15 cellular contexts compared by ENCODE assay signal in genomic region chr14:100191584-100192249, GRCh38. TPM values are rescaled to one million over a fixed set of nuclear protein-coding genes. Genes with fewer than 3 reads are reported as not detected.
DNase-seq lines count a peak whose midpoint lies in the region; ATAC-seq, FAIRE-seq and TF ChIP-seq lines count a peak whose summit lies in the region.
"Had no signal": no experiment of that assay in that cellular context is flagged by ENCODE, and none has a peak within 500 bp of the region (broad histone marks: within the 10 kb centered on the region; RNA-seq: fewer than 3 reads in every experiment).

No MANE protein-coding gene starts in this region.

- no peaks in the 10 kb centered on the region for H3K79me2 ChIP-seq in astrocyte (ENCODE audit: insufficient read depth, low read length)
- no peaks in the 10 kb centered on the region for H3K79me2 ChIP-seq in osteoblast (ENCODE audit: insufficient read depth, low read length)

- no peak for ATAC-seq in HG03095 (IDR thresholded peaks at IDR 0.05; ENCODE audit: unreplicated experiment)
- no peak for ATAC-seq in CD4-positive, alpha-beta T cell (ENCODE audit: poor library complexity)

- CTCF ChIA-PET in CD4-positive, alpha-beta T cell (lab: Charles Lee): interaction anchor here (1.3 to 3.4 kb wide), 14 partner anchors 24 to 209 kb away, joined by 3 to 25 read pairs (median 10); partner anchors contain the start of gene EVL

- intact Hi-C loops in cardiac septum (cut with DNase I): loop anchor here (1.0 to 5.0 kb wide), 4 partner anchors 23 to 209 kb away; no protein-coding TSS in a partner anchor
- intact Hi-C loops in CD4-positive, alpha-beta T cell (cut with DNase I, micrococcal nuclease): loop anchor here (1.0 to 5.0 kb wide), 10 partner anchors 23 to 208 kb away; partner anchors contain the start of genes WDR25 (in 1 of the 2) and YY1 (in 1 of the 2)
- intact Hi-C loops in colonic mucosa (cut with DNase I): loop anchor here (5.0 kb wide), 3 partner anchors 69 to 209 kb away; no protein-coding TSS in a partner anchor

- H2AFZ ChIP-seq in astrocyte (ENCODE audit: low read depth, low read length): peak overlapping the region; percentile 83
- H2AFZ ChIP-seq in osteoblast (ENCODE audit: low read length): peak overlapping the region; percentile 99
- H2AFZ ChIP-seq: neural progenitor cell had no signal

- DNase-seq in right atrium auricular region (ENCODE audit: low spot score) (no peak), cardiac septum (ENCODE audit: low spot score) (no peak), astrocyte (ENCODE audit: low read depth) (no peak), osteoblast (ENCODE audit: insufficient read length, low spot score, missing footprints) (peak; percentile 31), NCI-H748 treated with DMSO at 0.1 percent for 48 hours (lab: John Stamatoyannopoulos, UW) (no peak), colonic mucosa (no peak)
- no peak for DNase-seq in CD4-positive, alpha-beta T cell
- DNase-seq: activated CD8-positive, alpha-beta memory T cell treated with anti-CD3 and anti-CD28 coated beads for 24 hours; brain microvascular endothelial cell; MG63; NCI-H510A had no signal

- peak overlapping the region; percentile 89 to 90 for H3K27ac ChIP-seq in right atrium auricular region
- no peak overlapping the region for H3K27ac ChIP-seq in astrocyte (ENCODE audit: low read depth, low read length)
- no peak overlapping the region for H3K27ac ChIP-seq in osteoblast (ENCODE audit: low read depth, low read length)
- no peak overlapping the region for H3K27ac ChIP-seq in CD4-positive, alpha-beta T cell (ENCODE audit: low read depth, low read length)
- no peak overlapping the region for H3K27ac ChIP-seq in colonic mucosa
- H3K27ac ChIP-seq: neural progenitor cell had no signal

- H3K4me2 ChIP-seq in astrocyte (ENCODE audit: low read length) (no peak overlapping the region), osteoblast (ENCODE audit: insufficient read depth, low read length) (peak overlapping the region; percentile 84)

- no peaks in the 10 kb centered on the region for H3K27me3 Mint-ChIP-seq in astrocyte (ENCODE audit: low read depth, unreplicated experiment)
- no peaks in the 10 kb centered on the region for H3K27me3 Mint-ChIP-seq in CD4-positive, alpha-beta T cell

- H3K27me3 ChIP-seq in right atrium auricular region (no peaks in the 10 kb centered on the region), astrocyte (ENCODE audit: insufficient read depth, low read length) (no peaks in the 10 kb centered on the region), osteoblast (ENCODE audit: insufficient read depth, low read length) (no peaks in the 10 kb centered on the region), colonic mucosa (no peaks in the 10 kb centered on the region)
- H3K27me3 ChIP-seq in CD4-positive, alpha-beta T cell (ENCODE audit: control insufficient read depth, insufficient read depth, low read length): no peaks in the 10 kb centered on the region
- H3K27me3 ChIP-seq: brain microvascular endothelial cell, MG63, neural progenitor cell had no signal

- POLR2A ChIA-PET in CD4-positive, alpha-beta T cell (lab: Charles Lee): interaction anchor here (1.5 to 3.2 kb wide), 6 partner anchors 21 to 209 kb away, joined by 5 to 43 read pairs (median 18); partner anchors contain the start of gene EVL

- no peak overlapping the region for H3K4me3 Mint-ChIP-seq in astrocyte (ENCODE audit: unreplicated experiment)
- H3K4me3 Mint-ChIP-seq in CD4-positive, alpha-beta T cell: no peak overlapping the region

- H3K36me3 ChIP-seq in right atrium auricular region: no peaks in the 10 kb centered on the region
- no peaks in the 10 kb centered on the region for H3K36me3 ChIP-seq in astrocyte (ENCODE audit: insufficient read depth, low read length)
- no peaks in the 10 kb centered on the region for H3K36me3 ChIP-seq in osteoblast (ENCODE audit: insufficient read depth, low read length)
- H3K36me3 ChIP-seq in colonic mucosa: no peaks in the 10 kb centered on the region
- H3K36me3 ChIP-seq: brain microvascular endothelial cell, HAP-1, MG63, neural progenitor cell had no signal

- H3K4me3 ChIP-seq in right atrium auricular region (peak overlapping the region in 1 of 2 donors; percentile 57), astrocyte (ENCODE audit: insufficient read depth, low read depth, low read length) (no peak overlapping the region), osteoblast (ENCODE audit: insufficient read depth, low read length) (no peak overlapping the region), colonic mucosa (no peak overlapping the region)

- H3K4me1 Mint-ChIP-seq in astrocyte (ENCODE audit: low read depth, unreplicated experiment): no peaks in the 10 kb centered on the region
- H3K4me1 Mint-ChIP-seq in CD4-positive, alpha-beta T cell (ENCODE audit: low read depth): peaks cover 9% of the 10 kb centered on the region

- H3K9ac ChIP-seq in astrocyte (ENCODE audit: low read length) (no peak overlapping the region), colonic mucosa (ENCODE audit: low read depth in 2 of 2, low read length in 2 of 2) (peak overlapping the region in 1 of 2 donors; percentile 94)
- H3K9ac ChIP-seq: neural progenitor cell had no signal

- no peaks in the 10 kb centered on the region for H4K20me1 ChIP-seq in astrocyte (ENCODE audit: insufficient read depth, low read length)
- H4K20me1 ChIP-seq in osteoblast (ENCODE audit: insufficient read depth, low read length): no peaks in the 10 kb centered on the region

- peaks cover 0 to 18% of the 10 kb centered on the region in 2 donors for H3K4me1 ChIP-seq in right atrium auricular region
- H3K4me1 ChIP-seq in astrocyte (ENCODE audit: insufficient read depth, low read length): peaks cover 11% of the 10 kb centered on the region
- peaks cover 12% of the 10 kb centered on the region for H3K4me1 ChIP-seq in osteoblast (ENCODE audit: insufficient read depth, low read length)
- peaks cover 9% of the 10 kb centered on the region for H3K4me1 ChIP-seq in colonic mucosa
- H3K4me1 ChIP-seq: neural progenitor cell had no signal

- H3K27ac Mint-ChIP-seq in astrocyte (ENCODE audit: unreplicated experiment): no peak overlapping the region
- H3K27ac Mint-ChIP-seq in CD4-positive, alpha-beta T cell: no peak overlapping the region
- H3K27ac Mint-ChIP-seq: neural progenitor cell had no signal

- no peak for FAIRE-seq in astrocyte (lab: Jason Lieb, UNC)
- FAIRE-seq: G401.6 had no signal

- no peaks in the 10 kb centered on the region for H3K9me3 Mint-ChIP-seq in astrocyte (ENCODE audit: unreplicated experiment)
- no peaks in the 10 kb centered on the region for H3K9me3 Mint-ChIP-seq in CD4-positive, alpha-beta T cell
- H3K9me3 Mint-ChIP-seq: neural progenitor cell had no signal

- H3K36me3 Mint-ChIP-seq in astrocyte (ENCODE audit: low read depth, unreplicated experiment): no peaks in the 10 kb centered on the region
- no peaks in the 10 kb centered on the region for H3K36me3 Mint-ChIP-seq in CD4-positive, alpha-beta T cell (ENCODE audit: low read depth)
- H3K36me3 Mint-ChIP-seq: neural progenitor cell had no signal

- no peak for TF ChIP-seq CTCF in right atrium auricular region (IDR thresholded peaks at IDR 0.05)
- TF ChIP-seq CTCF in astrocyte (IDR thresholded peaks at IDR 0.05; ENCODE audit: insufficient read depth, low read depth, low read length): no peak
- TF ChIP-seq CTCF in osteoblast (IDR thresholded peaks at IDR 0.05; ENCODE audit: extremely low read depth, low read depth, low read length): no peak
- TF ChIP-seq CTCF in CD4-positive, alpha-beta T cell (IDR thresholded peaks at IDR 0.05): no peak
- no peak for TF ChIP-seq CTCF in colonic mucosa (IDR thresholded peaks at IDR 0.05)

- H3K9me3 ChIP-seq in right atrium auricular region (no peaks in the 10 kb centered on the region), astrocyte (ENCODE audit: insufficient read depth, low read depth, low read length) (no peaks in the 10 kb centered on the region), osteoblast (ENCODE audit: low read depth, low read length) (no peaks in the 10 kb centered on the region), colonic mucosa (no peaks in the 10 kb centered on the region)
- H3K9me3 ChIP-seq in CD4-positive, alpha-beta T cell (ENCODE audit: control insufficient read depth, low read length): no peaks in the 10 kb centered on the region
- H3K9me3 ChIP-seq: HAP-1, MG63 had no signal

RNA-seq across cellular contexts. Expression of gene DEGS2, which starts 32.3 kb away (rescaled TPM):
- total RNA-seq in right atrium auricular region (not detected), cardiac septum (not detected), astrocyte (0.07 TPM in 1 of 2 replicates, not detected in the other), osteoblast (0.29 and 0.36 TPM in 2 replicates), colonic mucosa (10 to 100 TPM; 37.0 to 54.3 TPM)
- under 1 TPM in 1 of 2 experiments, not detected in 1; 0.11 TPM for total RNA-seq in CD4-positive, alpha-beta T cell

RNA-seq across cellular contexts. Expression of gene YY1, which starts 47.2 kb away (rescaled TPM):
- total RNA-seq in right atrium auricular region: 10 to 100 TPM; 31.3 to 36.3 TPM
- 44.3 TPM for total RNA-seq in cardiac septum
- total RNA-seq in astrocyte: 84.5 and 87.5 TPM in 2 replicates
- total RNA-seq in osteoblast: 45.2 and 47.1 TPM in 2 replicates
- 10 to 100 TPM; 68.9 to 70.4 TPM for total RNA-seq in CD4-positive, alpha-beta T cell
- 10 to 100 TPM; 73.2 to 90.4 TPM for total RNA-seq in colonic mucosa

Comparison
In these comparisons a context has a peak if more than half of its experiments do, and no peak if none do; other contexts are left out.
1. H3K27ac ChIP-seq: peak in right atrium auricular region (2 of 2); none in astrocyte (single experiment), osteoblast (single experiment), CD4-positive, alpha-beta T cell (single experiment) and colonic mucosa (single experiment).
2. RNA of gene DEGS2, which starts 32.3 kb away (total RNA-seq): 37.0 to 54.3 TPM in colonic mucosa; 0.29 to 0.36 TPM in osteoblast, not detected in right atrium auricular region, 0.11 TPM in CD4-positive, alpha-beta T cell, not detected in cardiac septum (single experiment) and 0.07 TPM in astrocyte; every median in the first group is over 10 times any median in the second.